ENCODE assay signal across 30 cellular contexts in the genomic region with DNA sequence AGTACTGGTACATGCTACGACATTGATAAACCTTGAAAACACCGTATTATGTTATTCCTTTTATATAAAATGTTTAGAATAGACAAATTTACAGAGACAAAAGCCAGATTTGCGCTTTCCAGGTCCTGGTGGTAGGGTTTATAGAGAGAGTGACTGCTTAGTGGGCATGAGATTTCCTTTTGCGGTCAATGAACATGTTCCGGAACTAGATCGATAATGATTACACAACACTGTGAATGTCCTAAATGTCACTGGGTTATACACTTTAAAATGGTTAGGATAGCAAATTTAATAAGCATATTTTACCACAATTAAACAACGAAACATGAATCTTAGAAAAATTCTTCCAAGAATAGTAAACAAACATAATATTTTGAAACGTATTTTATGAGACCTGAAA.
"Had no signal": no experiment of that assay in that cellular context is flagged by ENCODE, and none has a peak within 500 bp of the region (broad histone marks: within the 10 kb centered on the region; RNA-seq: fewer than 3 reads in every experiment).

No MANE protein-coding gene starts in this region.

- H3K27me3 ChIP-seq: ascending aorta, cardiac muscle cell had no signal

- DNase-seq: activated B cell treated with CpG ODN at 0.5 μM for 24 hours; activated CD4-positive, alpha-beta memory T cell treated with anti-CD3 and anti-CD28 coated beads for 36 hours; activated CD4-positive, alpha-beta T cell treated with anti-CD3 and anti-CD28 coated beads for 4 hours; activated CD4-positive, alpha-beta T cell treated with anti-CD3 and anti-CD28 coated beads, Interleukin-2, amount 10 ng/mL, durations not matched to agents 24 days and 14 days; activated CD4-positive, alpha-beta T cell treated with anti-CD3 and anti-CD28 coated beads, Interleukin-2, amount 50 U/mL, for 1 hour; activated CD4-positive, alpha-beta T cell treated with anti-CD3 and anti-CD28 coated beads, Interleukin-2, amount 50 U/mL, for 4 hours; activated CD4-positive, CD25-positive, alpha-beta regulatory T cell treated with anti-CD3 and anti-CD28 coated beads, Interleukin-2, amount 50 U/mL, for 72 hours; activated CD8-positive, alpha-beta memory T cell treated with anti-CD3 and anti-CD28 coated beads, Interleukin-2, amount 50 U/mL, for 4 hours; activated CD8-positive, alpha-beta T cell treated with anti-CD3 and anti-CD28 coated beads for 36 hours; activated effector memory CD4-positive, alpha-beta T cell treated with anti-CD3 and anti-CD28 coated beads, Interleukin-2, amount 50 U/mL, for 16 hours; activated gamma-delta T cell treated with Interleukin-2 at 50 U/mL for 16 hours; activated naive CD4-positive, alpha-beta T cell; activated naive CD4-positive, alpha-beta T cell treated with anti-CD3 and anti-CD28 coated beads, Interleukin-2, amount 10 ng/mL, durations not matched to agents 7 days and 5 days; activated naive CD8-positive, alpha-beta T cell treated with anti-CD3 and anti-CD28 coated beads, Interleukin-2, amount 10 ng/mL, durations not matched to agents 7 days and 5 days; activated naive CD8-positive, alpha-beta T cell treated with anti-CD3 and anti-CD28 coated beads, Interleukin-2, amount 50 U/mL, for 24 hours; activated T-cell treated with anti-CD3 and anti-CD28 coated beads for 4 hours; activated T-cell treated with anti-CD3 and anti-CD28 coated beads, Interleukin-2, amount 50 U/mL, for 1 hour; activated T-cell treated with anti-CD3 and anti-CD28 coated beads, Interleukin-2, amount 50 U/mL, for 4 hours; activated T-cell treated with anti-CD3 and anti-CD28 coated beads, Interleukin-2, amount 50 U/mL, for 72 hours; amygdala; anterior cingulate cortex; caudate nucleus; cerebellar nuclear complex; T-helper 1 cell; T-helper 2 cell; T-helper 9 cell had no signal

- H3K36me3 ChIP-seq: ascending aorta, cardiac muscle cell had no signal

- H3K9me3 ChIP-seq: ascending aorta had no signal

- H3K4me1 ChIP-seq: ascending aorta had no signal

- H3K4me3 ChIP-seq: ascending aorta, cardiac muscle cell had no signal

- ATAC-seq: activated CD8-positive, alpha-beta T cell treated with anti-CD3 and anti-CD28 coated beads for 36 hours; activated naive CD8-positive, alpha-beta T cell treated with anti-CD3 and anti-CD28 coated beads, Interleukin-2, amount 50 U/mL, for 24 hours; activated T-cell treated with anti-CD3 and anti-CD28 coated beads, Interleukin-2, amount 50 U/mL, for 4 hours; activated T-cell treated with anti-CD3 and anti-CD28 coated beads, Interleukin-2, amount 50 U/mL, for 72 hours; activated T-helper 17 cell treated with anti-CD3 and anti-CD28 coated beads, Interleukin-2, amount 50 U/mL, for 72 hours had no signal

- H3K27ac ChIP-seq: ascending aorta, cardiac muscle cell, VCaP had no signal
